ENCODE assay signal across 17 cellular contexts in genomic region chr17:21243516-21244303, GRCh38.
"Had no signal": no experiment of that assay in that cellular context is flagged by ENCODE, and none has a peak within 500 bp of the region (broad histone marks: within the 10 kb centered on the region; RNA-seq: fewer than 3 reads in every experiment).

No MANE protein-coding gene starts in this region.

- H3K4me1 ChIP-seq: foreskin keratinocyte, prostate gland had no signal

- H3K36me3 ChIP-seq: cardiac muscle cell, ovary, prostate gland had no signal

- H3K9me3 ChIP-seq: ovary, prostate gland, tibial nerve had no signal

- H3K27ac ChIP-seq: cardiac muscle cell, foreskin keratinocyte, ovary, prostate gland, tibial nerve had no signal

- DNase-seq: activated CD4-positive, alpha-beta T cell treated with anti-CD3 and anti-CD28 coated beads for 1 hour; activated CD4-positive, alpha-beta T cell treated with anti-CD3 and anti-CD28 coated beads, Interleukin-2, amount 50 U/mL, for 1 hour; activated CD8-positive, alpha-beta T cell treated with anti-CD3 and anti-CD28 coated beads, Interleukin-2, amount 10 ng/mL, durations not matched to agents 7 days and 5 days; activated gamma-delta T cell; activated naive CD4-positive, alpha-beta T cell treated with anti-CD3 and anti-CD28 coated beads, Interleukin-2, amount 50 U/mL, for 16 hours; activated naive CD8-positive, alpha-beta T cell treated with anti-CD3 and anti-CD28 coated beads, Interleukin-2, amount 50 U/mL, for 24 hours; erythroblast; foreskin keratinocyte; left colon; natural killer cell; ovary; stimulated activated CD4-positive, alpha-beta T cell treated with anti-CD3 and anti-CD28 coated beads, Interleukin-1b, Interleukin-23, amount 100 ng/mL, for 48 hours; T-helper 9 cell had no signal

- H3K4me3 ChIP-seq: cardiac muscle cell, ovary, prostate gland, skin epidermis, tibial nerve had no signal

- ATAC-seq: activated CD8-positive, alpha-beta T cell treated with anti-CD3 and anti-CD28 coated beads, Interleukin-2, amount 10 ng/mL, durations not matched to agents 7 days and 5 days; activated naive CD8-positive, alpha-beta T cell treated with anti-CD3 and anti-CD28 coated beads, Interleukin-2, amount 50 U/mL, for 24 hours; foreskin keratinocyte; left colon; natural killer cell had no signal

- H3K27me3 ChIP-seq: cardiac muscle cell, foreskin keratinocyte, ovary, tibial nerve had no signal
